In genomic region chr17:45228121-45228941, GRCh38 we compare ENCODE assay signal across 8 cellular contexts. TPM values are rescaled to one million over a fixed set of nuclear protein-coding genes. Genes with fewer than 3 reads are reported as not detected.
A peak's percentile ranks its signal among the peaks of the same experiment; 100 is the strongest.
DNase-seq lines count a peak whose midpoint lies in the region; ATAC-seq, FAIRE-seq and TF ChIP-seq lines count a peak whose summit lies in the region.

No MANE protein-coding gene starts in this region.

- peak overlapping the region in 3 of 10 donors; percentile 5 to 70 (median 6) for H3K4me3 ChIP-seq in heart right ventricle

- WGBS in heart right ventricle, 2 donors: 51 to 64% methylated on average over 18 of the region's 18 CpGs

- no peaks in the 10 kb centered on the region for H3K27me3 ChIP-seq in heart right ventricle

- FAIRE-seq in frontal cortex (lab: Jason Lieb, UNC): no peak

- H3K4me3 Mint-ChIP-seq in IgD-negative memory B cell (peak overlapping the region; percentile 93 to 100 (median 97)), activated B cell treated with CpG ODN at 0.5 μM for 24 hours (peak overlapping the region; percentile 79)

- H3K36me3 ChIP-seq in heart right ventricle: peaks cover 0 to 16% (median 0%) of the 10 kb centered on the region in 9 donors

- H3K4me1 ChIP-seq in heart right ventricle: peaks cover 28 to 89% (median 70%) of the 10 kb centered on the region in 9 donors

- peaks cover 44 to 68% (median 50%) of the 10 kb centered on the region in 3 donors for H3K4me1 Mint-ChIP-seq in IgD-negative memory B cell
- H3K4me1 Mint-ChIP-seq in activated B cell treated with CpG ODN at 0.5 μM for 24 hours: peaks cover 98% of the 10 kb centered on the region

- H3K27ac Mint-ChIP-seq in IgD-negative memory B cell: peak overlapping the region; percentile 99 to 100 (median 100)
- peak overlapping the region; percentile 99 for H3K27ac Mint-ChIP-seq in activated B cell treated with CpG ODN at 0.5 μM for 24 hours

- DNase-seq in activated B cell treated with CpG ODN at 0.5 μM for 24 hours: no peak
- DNase-seq in heart right ventricle: no peak
- DNase-seq in stimulated activated naive CD8-positive, alpha-beta T cell treated with anti-CD3 and anti-CD28 coated beads, Interleukin-15, Interleukin-2, amounts not matched to agents 100 U/mL and 50 U/mL, for 24 hours: peak; percentile 67
- DNase-seq in GM19238 (ENCODE audit: insufficient read length, low spot score): no peak
- DNase-seq in frontal cortex (ENCODE audit: low spot score in 2 of 2): no peak
- DNase-seq in NCI-H2081 (lab: John Stamatoyannopoulos, UW): no peak

- H3K9me3 ChIP-seq in heart right ventricle: no peaks in the 10 kb centered on the region

- H3K36me3 Mint-ChIP-seq in IgD-negative memory B cell: peaks cover 3% of the 10 kb centered on the region
- peaks cover 38% of the 10 kb centered on the region for H3K36me3 Mint-ChIP-seq in activated B cell treated with CpG ODN at 0.5 μM for 24 hours (ENCODE audit: low read depth)

- no peak for ATAC-seq in activated B cell treated with CpG ODN at 0.5 μM for 24 hours (ENCODE audit: low read depth)
- peak in 2 of 8 donors; percentile 3 to 38 for ATAC-seq in heart right ventricle
- ATAC-seq in stimulated activated naive CD8-positive, alpha-beta T cell treated with anti-CD3 and anti-CD28 coated beads, Interleukin-15, Interleukin-2, amounts not matched to agents 100 U/mL and 50 U/mL, for 24 hours: no peak
- no peak for ATAC-seq in GM21390 (IDR thresholded peaks at IDR 0.05; ENCODE audit: unreplicated experiment)

- H3K9me3 Mint-ChIP-seq in IgD-negative memory B cell (no peaks in the 10 kb centered on the region), activated B cell treated with CpG ODN at 0.5 μM for 24 hours (no peaks in the 10 kb centered on the region)

- H3K27me3 Mint-ChIP-seq in IgD-negative memory B cell (no peaks in the 10 kb centered on the region), activated B cell treated with CpG ODN at 0.5 μM for 24 hours (no peaks in the 10 kb centered on the region)

- CTCF ChIA-PET in activated B cell treated with CpG ODN at 0.5 μM for 24 hours (lab: Charles Lee): interaction anchor here (1.1 to 6.9 kb wide), 4 partner anchors 8 to 156 kb away, joined by 3 to 174 read pairs (median 7); partner anchors contain the start of genes ACBD4 and FMNL1

- intact Hi-C loops in activated B cell treated with CpG ODN at 0.5 μM for 24 hours (cut with micrococcal nuclease) (loop anchor here (5.0 kb wide), 1 partner anchor 881 kb away; the partner anchor contains the start of gene GRN), heart right ventricle (cut with DNase I) (loop anchor here in 3 of 10 donors (10.0 kb wide), 2 partner anchors 46 to 86 kb away; partner anchors contain the start of gene MAP3K14 (in 1 of the 3))

- TF ChIP-seq CTCF in activated B cell treated with CpG ODN at 0.5 μM for 24 hours (IDR thresholded peaks at IDR 0.05): no peak
- TF ChIP-seq CTCF in heart right ventricle (IDR thresholded peaks at IDR 0.05): no peak

- peak overlapping the region; percentile 22 to 91 (median 80) for H3K27ac ChIP-seq in heart right ventricle

- POLR2A ChIA-PET in activated B cell treated with CpG ODN at 0.5 μM for 24 hours (lab: Charles Lee): interaction anchor here (0.8 to 12.5 kb wide), 12 partner anchors 7 to 453 kb away, joined by 3 to 378 read pairs (median 18); partner anchors contain the start of genes FMNL1, HEXIM1, HEXIM2 and MAP3K14

RNA-seq across cellular contexts. Expression of gene FMNL1, which starts 6.6 kb away (rescaled TPM):
- polyA plus RNA-seq in IgD-negative memory B cell (36.5 TPM), heart right ventricle (10 to 100 TPM in 1 of 2 donors, 1 to 10 TPM in 1; 5.3 to 11.1 TPM)
- total RNA-seq in activated B cell treated with CpG ODN at 0.5 μM for 24 hours (310 and 351 TPM in 2 replicates), heart right ventricle (10 to 100 TPM in 5 of 10 donors, 1 to 10 TPM in 5; 6.3 to 28.7 (median 9.8) TPM), frontal cortex (4.1 TPM)

RNA-seq across cellular contexts. Expression of gene SPATA32, which starts 33.6 kb away (rescaled TPM):
- polyA plus RNA-seq in IgD-negative memory B cell: 0.34 TPM
- total RNA-seq in activated B cell treated with CpG ODN at 0.5 μM for 24 hours: 0.27 and 0.39 TPM in 2 replicates
- under 1 TPM in 2 of 10 donors, not detected in 8; 0.13 to 0.16 TPM for total RNA-seq in heart right ventricle
- not detected for polyA plus RNA-seq in heart right ventricle
- not detected for total RNA-seq in frontal cortex

Comparison
In these comparisons a context has a peak if more than half of its experiments do, and no peak if none do; other contexts are left out.
1. RNA of gene FMNL1, which starts 6.6 kb away (total RNA-seq): 310 to 351 TPM in activated B cell treated with CpG ODN at 0.5 μM for 24 hours; 6.3 to 28.7 TPM in heart right ventricle and 4.1 TPM in frontal cortex (single experiment); every median in the first group is over 10 times any median in the second.